ENCODE assay signal across 8 cellular contexts in genomic region chr2:12719400-12720104, GRCh38. TPM values are rescaled to one million over a fixed set of nuclear protein-coding genes. Genes with fewer than 3 reads are reported as not detected.
DNase-seq lines count a peak whose midpoint lies in the region; ATAC-seq, FAIRE-seq and TF ChIP-seq lines count a peak whose summit lies in the region.

No MANE protein-coding gene starts in this region.

- H3K9me3 ChIP-seq in SJSA1 (replicated peaks) (no peaks in the 10 kb centered on the region), esophagus squamous epithelium (no peaks in the 10 kb centered on the region), prostate gland (no peaks in the 10 kb centered on the region)

- no peak for TF ChIP-seq CTCF in esophagus squamous epithelium (IDR thresholded peaks at IDR 0.05)
- no peak for TF ChIP-seq CTCF in prostate gland (IDR thresholded peaks at IDR 0.05)

- H3K27me3 ChIP-seq in SJSA1 (replicated peaks) (no peaks in the 10 kb centered on the region), esophagus squamous epithelium (peaks cover 0 to 6% (median 0%) of the 10 kb centered on the region in 4 donors), prostate gland (replicated peaks; ENCODE audit: insufficient read depth) (no peaks in the 10 kb centered on the region)

- peak overlapping the region; percentile 79 for H3K4me3 ChIP-seq in SJSA1
- H3K4me3 ChIP-seq in esophagus squamous epithelium, result peak overlapping the region; percentile 53 to 93 (median 80)
- peak overlapping the region; percentile 56 to 71 for H3K4me3 ChIP-seq in prostate gland

- DNase-seq in GM03348 (ENCODE audit: low spot score), result peak; percentile 63
- DNase-seq in SJSA1 (ENCODE audit: low read depth in 1 of 2, low spot score in 2 of 2), result peak in 1 of 2 experiments; percentile 50
- DNase-seq in esophagus squamous epithelium (lab: John Stamatoyannopoulos, UW), result no peak
- DNase-seq in prostate gland (ENCODE audit: low spot score), result no peak
- no peak for DNase-seq in anterior cingulate cortex (lab: John Stamatoyannopoulos, UW)
- no peak for DNase-seq in left lobe of liver (ENCODE audit: low spot score)
- no peak for DNase-seq in DMS53 (lab: John Stamatoyannopoulos, UW)
- DNase-seq in H54 (ENCODE audit: insufficient read length, low spot score), result no peak

- H3K4me1 ChIP-seq in SJSA1 (replicated peaks), result peaks cover 51% of the 10 kb centered on the region
- H3K4me1 ChIP-seq in esophagus squamous epithelium, result peaks cover 13 to 84% (median 32%) of the 10 kb centered on the region in 3 donors
- H3K4me1 ChIP-seq in prostate gland (replicated peaks), result no peaks in the 10 kb centered on the region

- peaks cover 24% of the 10 kb centered on the region for H3K36me3 ChIP-seq in SJSA1
- peaks cover 0 to 14% (median 4%) of the 10 kb centered on the region in 3 donors for H3K36me3 ChIP-seq in esophagus squamous epithelium
- no peaks in the 10 kb centered on the region for H3K36me3 ChIP-seq in prostate gland

- intact Hi-C loops in esophagus squamous epithelium (cut with DNase I) (loop anchor here (5.0 to 10.0 kb wide), 2 partner anchors 215 to 887 kb away; no protein-coding TSS in a partner anchor), prostate gland (cut with DNase I) (loop anchor here (2.0 to 10.0 kb wide), 8 partner anchors 68 to 889 kb away; no protein-coding TSS in a partner anchor)

- no peak for TF ChIP-seq POLR2A in esophagus squamous epithelium (IDR thresholded peaks at IDR 0.05)
- TF ChIP-seq POLR2A in prostate gland (IDR thresholded peaks at IDR 0.05), result no peak
- no peak for TF ChIP-seq POLR2A in H54 (IDR thresholded peaks at IDR 0.05; ENCODE audit: low read depth, low read length)

- H3K27ac ChIP-seq in SJSA1 (peak overlapping the region; percentile 4; the same call in 1 of the 2 replicates), esophagus squamous epithelium (peak overlapping the region; percentile 87 to 92 (median 90)), prostate gland (peak overlapping the region; percentile 86 to 88)

- WGBS in esophagus squamous epithelium, 2 donors, result 22 to 23% methylated on average over 9 of the region's 9 CpGs
- 17% methylated on average over 9 of the region's 9 CpGs for WGBS in prostate gland

- no peak for FAIRE-seq in H54 (lab: Jason Lieb, UNC)

- no peak for ATAC-seq in left lobe of liver

RNA-seq across cellular contexts. Expression of gene TRIB2, which starts 2.8 kb away (rescaled TPM):
- total RNA-seq in SJSA1 (2014; rRNA removed; shearing (Covaris generic)), result 16.4 and 36.9 TPM in 2 replicates
- total RNA-seq in esophagus squamous epithelium, result 10 to 100 TPM in 3 of 4 donors, 1 to 10 TPM in 1; 9.8 to 42.2 (median 32.4) TPM
- total RNA-seq in prostate gland, result 100 to 1,000 TPM in 1 of 2 donors, 10 to 100 TPM in 1; 72.3 to 205 TPM
- 13.8 TPM for total RNA-seq in left lobe of liver

Comparison
In these comparisons a context has a peak if more than half of its experiments do, and no peak if none do; other contexts are left out.
1. H3K27ac ChIP-seq: peak in every context shown above with its lines; median percentile 90 in esophagus squamous epithelium; 87 in prostate gland; 4 in SJSA1.